9 cellular contexts compared by ENCODE assay signal in the genomic region with DNA sequence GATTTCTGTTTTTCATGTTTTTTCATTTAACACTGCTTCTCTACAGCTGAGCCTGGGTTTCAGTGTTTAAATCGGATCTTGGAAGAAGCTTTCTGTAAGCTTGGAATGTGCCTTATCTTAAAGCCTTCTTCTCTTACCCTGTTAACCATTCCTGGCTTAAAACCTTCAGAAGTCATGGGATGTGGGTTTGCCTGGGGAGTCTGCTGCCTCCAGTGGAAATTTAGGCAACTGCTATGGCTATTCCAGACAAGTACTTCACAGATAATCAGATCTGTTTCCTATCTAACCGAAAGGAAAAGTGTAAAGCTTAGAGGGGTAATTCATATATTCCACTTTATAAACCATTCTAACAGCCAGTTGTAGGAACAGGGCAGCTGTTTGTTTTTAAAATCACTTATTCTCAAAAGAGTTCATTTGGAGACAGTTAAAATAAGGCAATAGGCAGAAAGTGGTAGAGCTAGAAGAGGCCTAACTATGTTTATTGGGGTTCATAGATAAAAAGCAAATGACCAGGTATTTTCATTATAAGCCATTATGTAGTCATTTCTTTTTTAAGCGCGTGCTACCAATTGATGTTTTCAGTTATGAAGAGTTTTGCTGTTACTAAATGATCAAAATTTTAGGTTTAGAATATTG.
DNase-seq lines count a peak whose midpoint lies in the region; ATAC-seq, FAIRE-seq and TF ChIP-seq lines count a peak whose summit lies in the region.
"Had no signal": no experiment of that assay in that cellular context is flagged by ENCODE, and none has a peak within 500 bp of the region (broad histone marks: within the 10 kb centered on the region; RNA-seq: fewer than 3 reads in every experiment).

No MANE protein-coding gene starts in this region.

- H3K9me3 Mint-ChIP-seq in CD8-positive, alpha-beta memory T cell: no peaks in the 10 kb centered on the region

- H3K27me3 Mint-ChIP-seq in CD8-positive, alpha-beta memory T cell: no peaks in the 10 kb centered on the region

- H3K36me3 Mint-ChIP-seq in CD8-positive, alpha-beta memory T cell: peaks cover 0 to 1% (median 0%) of the 10 kb centered on the region in 3 donors

- TF ChIP-seq CTCF in GM12872 (IDR thresholded peaks at IDR 0.05; ENCODE audit: insufficient read depth, low read depth, low read length) (peak; percentile 71), colonic mucosa (IDR thresholded peaks at IDR 0.05) (peak; percentile 75), lower lobe of right lung (IDR thresholded peaks at IDR 0.05) (peak; percentile 71)

- intact Hi-C loops in colonic mucosa (cut with DNase I): loop anchor here (5.0 to 10.0 kb wide), 2 partner anchors 221 to 644 kb away; a partner anchor contains a TSS
- intact Hi-C loops in lower lobe of right lung (cut with DNase I): no loop called here

- CTCF ChIA-PET in CD8-positive, alpha-beta memory T cell (lab: Charles Lee): interaction anchor here (0.8 to 1.2 kb wide), 2 partner anchors 9 to 10 kb away, joined by 3 read pairs; no protein-coding TSS in a partner anchor

- DNase-seq in NCI-H748 (lab: John Stamatoyannopoulos, UW; ENCODE audit: unreplicated experiment) (peak; percentile 42), colonic mucosa (no peak), lower lobe of right lung (no peak)
- DNase-seq in activated effector memory CD4-positive, alpha-beta T cell treated with anti-CD3 and anti-CD28 coated beads, Interleukin-2, amount 50 U/mL, for 16 hours: no peak
- DNase-seq in activated CD4-positive, alpha-beta T cell treated with anti-CD3 and anti-CD28 coated beads for 1 hour: no peak
- no peak for DNase-seq in CD8-positive, alpha-beta memory T cell

- POLR2A ChIA-PET in CD8-positive, alpha-beta memory T cell (lab: Charles Lee): no interaction called here

- H3K4me1 Mint-ChIP-seq in CD8-positive, alpha-beta memory T cell: peaks cover 26 to 33% (median 28%) of the 10 kb centered on the region in 3 donors

- H3K9me3 ChIP-seq in colonic mucosa: no peaks in the 10 kb centered on the region
- no peaks in the 10 kb centered on the region for H3K9me3 ChIP-seq in lower lobe of right lung
- H3K9me3 ChIP-seq in CD8-positive, alpha-beta memory T cell (ENCODE audit: low read length): no peaks in the 10 kb centered on the region

- ATAC-seq in lower lobe of right lung: peak; percentile 57 to 85

- H3K27me3 ChIP-seq in colonic mucosa (no peaks in the 10 kb centered on the region), lower lobe of right lung (ENCODE audit: low read depth) (no peaks in the 10 kb centered on the region)
- H3K27me3 ChIP-seq in CD8-positive, alpha-beta memory T cell (ENCODE audit: insufficient read depth, low read length, poor library complexity, severe bottlenecking): no peaks in the 10 kb centered on the region

- no peak overlapping the region for H3K9ac ChIP-seq in colonic mucosa (ENCODE audit: low read depth in 2 of 2, low read length in 2 of 2)

- FAIRE-seq in A204.1 (lab: Jason Lieb, UNC): peak; percentile 9

- H3K4me3 ChIP-seq in colonic mucosa (no peak overlapping the region), lower lobe of right lung (no peak overlapping the region)
- H3K4me3 ChIP-seq in CD8-positive, alpha-beta memory T cell (ENCODE audit: low read length): no peak overlapping the region

- no peaks in the 10 kb centered on the region for H3K36me3 ChIP-seq in colonic mucosa
- H3K36me3 ChIP-seq in lower lobe of right lung: no peaks in the 10 kb centered on the region
- H3K36me3 ChIP-seq in CD8-positive, alpha-beta memory T cell (ENCODE audit: insufficient read depth, low read length): no peaks in the 10 kb centered on the region

- H3K27ac ChIP-seq in colonic mucosa (no peak overlapping the region), lower lobe of right lung (no peak overlapping the region)
- no peak overlapping the region for H3K27ac ChIP-seq in CD8-positive, alpha-beta memory T cell (ENCODE audit: low read depth, low read length)
- H3K27ac ChIP-seq: epithelial cell of prostate had no signal

- no peak overlapping the region for H3K27ac Mint-ChIP-seq in CD8-positive, alpha-beta memory T cell

- no peak overlapping the region for H3K4me3 Mint-ChIP-seq in CD8-positive, alpha-beta memory T cell

- no peaks in the 10 kb centered on the region for H3K4me1 ChIP-seq in colonic mucosa
- H3K4me1 ChIP-seq in lower lobe of right lung: peaks cover 25% of the 10 kb centered on the region
- H3K4me1 ChIP-seq in CD8-positive, alpha-beta memory T cell (ENCODE audit: insufficient read depth, low read length): peaks cover 12% of the 10 kb centered on the region
